18 cellular contexts compared by ENCODE assay signal in the genomic region with DNA sequence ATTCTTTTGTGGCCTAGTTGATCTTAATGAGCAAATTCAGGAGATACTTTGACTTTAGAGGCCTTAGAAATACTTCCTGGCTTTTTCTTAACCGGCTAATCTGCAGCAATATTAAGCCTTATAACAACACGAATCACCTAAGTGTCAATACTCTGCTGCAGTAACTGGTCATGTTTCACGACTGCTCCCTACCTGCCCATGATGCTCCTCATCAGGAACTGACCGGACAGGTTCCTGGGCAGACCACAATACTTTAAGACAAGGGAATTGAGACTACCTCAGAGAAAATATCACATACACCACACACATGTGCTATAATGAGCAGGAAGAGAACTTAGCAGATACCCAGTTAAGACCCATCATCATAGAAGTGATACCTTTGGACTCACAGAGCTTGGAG.
"Had no signal": no experiment of that assay in that cellular context is flagged by ENCODE, and none has a peak within 500 bp of the region (broad histone marks: within the 10 kb centered on the region; RNA-seq: fewer than 3 reads in every experiment).

No MANE protein-coding gene starts in this region.

- FAIRE-seq: endometrium had no signal

- H3K27me3 ChIP-seq: brain microvascular endothelial cell, left lung, thyroid gland had no signal

- H3K4me3 ChIP-seq: coronary artery, left lung, spleen, thyroid gland had no signal

- H3K4me1 ChIP-seq: left lung had no signal

- H3K36me3 ChIP-seq: brain microvascular endothelial cell, left lung, spleen, thyroid gland had no signal

- DNase-seq: activated CD4-positive, alpha-beta T cell treated with anti-CD3 and anti-CD28 coated beads, Interleukin-2, amount 10 ng/mL, durations not matched to agents 7 days and 5 days; activated CD8-positive, alpha-beta memory T cell treated with anti-CD3 and anti-CD28 coated beads, Interleukin-2, amount 50 U/mL, for 4 hours; activated naive CD4-positive, alpha-beta T cell treated with anti-CD3 and anti-CD28 coated beads for 36 hours; activated T-cell treated with anti-CD3 and anti-CD28 coated beads, Interleukin-2, amount 50 U/mL, for 4 hours; anterior cingulate cortex; brain microvascular endothelial cell; hypothalamus; islet precursor cell; left lung; nephron progenitor cell; occipital lobe; posterior cingulate gyrus; spleen; stimulated activated naive B cell treated with anti-CD40 and anti-IgM and Interleukin-4, amounts not matched to agents 10 μg/mL and 1 μg/mL and 100 μg/mL, for 72 hours; T1000; thyroid gland had no signal

- H3K9me3 ChIP-seq: left lung, spleen, thyroid gland had no signal

- H3K27ac ChIP-seq: brain microvascular endothelial cell, left lung, thyroid gland had no signal

- ATAC-seq: activated T-cell treated with anti-CD3 and anti-CD28 coated beads, Interleukin-2, amount 50 U/mL, for 4 hours; left lung; stimulated activated naive B cell treated with anti-CD40 and anti-IgM and Interleukin-4, amounts not matched to agents 10 μg/mL and 1 μg/mL and 100 μg/mL, for 72 hours had no signal
